ENCODE assay signal across 1 cellular context in genomic region chr16:2904922-2905240, GRCh38.
TF ChIP-seq lines count a peak whose summit lies in the region.

No MANE protein-coding gene starts in this region.

TF ChIP-seq in IMR-90, 13 proteins besides CTCF, POLR2A, EP300 and RAD21:
- TF ChIP-seq MXI1 (IDR thresholded peaks at IDR 0.05; ENCODE audit: borderline replicate concordance, low read depth, low read length) (no peak), BHLHE40 (IDR thresholded peaks at IDR 0.05; ENCODE audit: low read depth, low read length) (no peak), RCOR1 (IDR thresholded peaks at IDR 0.05; ENCODE audit: insufficient replicate concordance, low read length) (no peak)
TF ChIP-seq in IMR-90: peak in this region for 0.
